In genomic region chr3:53709856-53710674, GRCh38 we compare ENCODE assay signal across 8 cellular contexts.
DNase-seq lines count a peak whose midpoint lies in the region; ATAC-seq and TF ChIP-seq lines count a peak whose summit lies in the region.

No MANE protein-coding gene starts in this region.

- ATAC-seq in GM18520 (IDR thresholded peaks at IDR 0.05; ENCODE audit: unreplicated experiment), result no peak

- POLR2A ChIA-PET in HEK293T (lab: Yijun Ruan, JAX), result interaction anchor here (1.1 kb wide), 1 partner anchor 135 kb away, joined by 3 read pairs; no protein-coding TSS in a partner anchor

- DNase-seq in ELR (ENCODE audit: low read depth) (peak; percentile 70), HEK293T (ENCODE audit: extremely low spot score) (peak; percentile 80), NCI-H2196 treated with DMSO at 0.1 percent for 48 hours (lab: John Stamatoyannopoulos, UW; ENCODE audit: unreplicated experiment) (peak; percentile 29), cerebellum (ENCODE audit: low spot score) (peak; percentile 67), kidney tubule cell (ENCODE audit: low spot score) (peak; percentile 70)
- peak; percentile 50 for DNase-seq in activated CD4-positive, CD25-positive, alpha-beta regulatory T cell treated with anti-CD3 and anti-CD28 coated beads, Interleukin-2, amount 50 U/mL, for 72 hours
- DNase-seq in stimulated activated CD4-positive, alpha-beta T cell treated with anti-CD3 and anti-CD28 coated beads, Interleukin-2, amount 100 ng/mL, for 4 hours (ENCODE audit: low read depth), result peak; percentile 6

- CTCF ChIA-PET in HEK293T (lab: Yijun Ruan, JAX), result interaction anchor here (0.6 to 1.0 kb wide), 4 partner anchors 28 to 329 kb away, joined by 3 to 7 read pairs (median 4); no protein-coding TSS in a partner anchor

TF ChIP-seq in HEK293T, 16 proteins besides CTCF, POLR2A, EP300 and RAD21:
- no peak for TF ChIP-seq FOXK2 (IDR thresholded peaks at IDR 0.05)
- no peak for TF ChIP-seq BHLHE40 (IDR thresholded peaks at IDR 0.05; ENCODE audit: borderline replicate concordance)
- no peak for TF ChIP-seq ZNF384 (IDR thresholded peaks at IDR 0.05)
- TF ChIP-seq SP1 (IDR thresholded peaks at IDR 0.05), result no peak
- TF ChIP-seq NFRKB (IDR thresholded peaks at IDR 0.05), result no peak
TF ChIP-seq in HEK293T: peak in this region for 0.

Comparison
In these comparisons a context has a peak if more than half of its experiments do, and no peak if none do; other contexts are left out.
1. DNase-seq: peak in every context shown above with its lines; median percentile 80 in HEK293T; 70 in ELR; 70 in kidney tubule cell; 67 in cerebellum; 50 in activated CD4-positive, CD25-positive, alpha-beta regulatory T cell treated with anti-CD3 and anti-CD28 coated beads, Interleukin-2, amount 50 U/mL, for 72 hours; 29 in NCI-H2196 treated with DMSO at 0.1 percent for 48 hours; 6 in stimulated activated CD4-positive, alpha-beta T cell treated with anti-CD3 and anti-CD28 coated beads, Interleukin-2, amount 100 ng/mL, for 4 hours.